ENCODE assay signal across 14 cellular contexts in genomic region chr12:3150820-3151590, GRCh38.
A peak's percentile ranks its signal among the peaks of the same experiment; 100 is the strongest.
DNase-seq lines count a peak whose midpoint lies in the region; ATAC-seq and TF ChIP-seq lines count a peak whose summit lies in the region.
"Had no signal": no experiment of that assay in that cellular context is flagged by ENCODE, and none has a peak within 500 bp of the region (broad histone marks: within the 10 kb centered on the region; RNA-seq: fewer than 3 reads in every experiment).

No MANE protein-coding gene starts in this region.

- peak; percentile 74 for DNase-seq in ELF-1 (ENCODE audit: low read depth, low spot score)
- DNase-seq in SK-N-SH = peak; percentile 22
- no peak for DNase-seq in Right ventricle myocardium superior
- peak; percentile 43 for DNase-seq in renal cortical epithelial cell (ENCODE audit: low read depth)
- no peak for DNase-seq in Ammon's horn (ENCODE audit: low spot score)
- DNase-seq: activated CD4-positive, alpha-beta T cell treated with anti-CD3 and anti-CD28 coated beads, Interleukin-2, amount 50 U/mL, for 48 hours; activated naive CD8-positive, alpha-beta T cell treated with anti-CD3 and anti-CD28 coated beads, Interleukin-2, amount 10 ng/mL, durations not matched to agents 7 days and 5 days; gastrocnemius medialis; NCI-H1930; stimulated activated CD4-positive, alpha-beta T cell treated with anti-CD3 and anti-CD28 coated beads, Interleukin-1b, Interleukin-23, amount 100 ng/mL, for 48 hours; substantia nigra had no signal

- intact Hi-C loops in Right ventricle myocardium superior (cut with DNase I) = no loop called here

- ATAC-seq in Right ventricle myocardium superior (ENCODE audit: poor library complexity) (peak; percentile 49), HG02588 (IDR thresholded peaks at IDR 0.05; ENCODE audit: unreplicated experiment) (no peak), GM18907 (IDR thresholded peaks at IDR 0.05; ENCODE audit: unreplicated experiment) (no peak), GM21447 (IDR thresholded peaks at IDR 0.05; ENCODE audit: unreplicated experiment) (no peak)

- no peak overlapping the region for H3K9ac ChIP-seq in SK-N-SH

- TF ChIP-seq CTCF in SK-N-SH (IDR thresholded peaks at IDR 0.05) = no peak

- H3K4me3 ChIP-seq in SK-N-SH (ENCODE audit: low read depth in 2 of 2, low read length in 1 of 2) = no peak overlapping the region
- H3K4me3 ChIP-seq: gastrocnemius medialis had no signal

- H4K20me1 ChIP-seq in SK-N-SH (ENCODE audit: insufficient read depth) = peaks cover 22% of the 10 kb centered on the region; the same call in 1 of the 2 replicates

- TF ChIP-seq EP300 in SK-N-SH (IDR thresholded peaks at IDR 0.05; ENCODE audit: borderline replicate concordance in 1 of 2, low read depth in 1 of 2, low read length in 1 of 2) = no peak

- H3K4me2 ChIP-seq in SK-N-SH = no peak overlapping the region

- no peaks in the 10 kb centered on the region for H3K9me3 ChIP-seq in SK-N-SH
- H3K9me3 ChIP-seq: gastrocnemius medialis had no signal

- H3K79me2 ChIP-seq in SK-N-SH (ENCODE audit: insufficient read depth) = no peaks in the 10 kb centered on the region; the same call in 1 of the 2 replicates

- 90% methylated on average over 14 of the region's 15 CpGs for WGBS in SK-N-SH (ENCODE audit: low lambda C conversion rate)

- no peaks in the 10 kb centered on the region for H3K27me3 ChIP-seq in SK-N-SH (ENCODE audit: insufficient read depth)
- H3K27me3 ChIP-seq: gastrocnemius medialis had no signal

- no peaks in the 10 kb centered on the region for H3F3A ChIP-seq in SK-N-SH (replicated peaks; ENCODE audit: insufficient read depth)

- TF ChIP-seq RAD21 in SK-N-SH (IDR thresholded peaks at IDR 0.05; ENCODE audit: low read length) = no peak

- H3K36me3 ChIP-seq in SK-N-SH (replicated peaks in 1 of 2; ENCODE audit: control insufficient read depth in 1 of 2, insufficient read depth in 2 of 2, low read length in 1 of 2) = no peaks in the 10 kb centered on the region
- H3K36me3 ChIP-seq: gastrocnemius medialis had no signal

- H3K27ac ChIP-seq in SK-N-SH (ENCODE audit: low read depth in 2 of 2, low read length in 1 of 2) = no peak overlapping the region

- CTCF ChIA-PET in SK-N-SH (lab: Yijun Ruan, JAX) = interaction anchor here (0.9 to 4.4 kb wide), 4 partner anchors 18 to 124 kb away, joined by 3 to 40 read pairs (median 4); no protein-coding TSS in a partner anchor

- no peak overlapping the region for H2AFZ ChIP-seq in SK-N-SH (ENCODE audit: low read depth)

- H3K9me2 ChIP-seq in SK-N-SH = no peaks in the 10 kb centered on the region

- POLR2A ChIA-PET in SK-N-SH (lab: Yijun Ruan, JAX) = no interaction called here

- H3K4me1 ChIP-seq in SK-N-SH (ENCODE audit: control insufficient read depth in 1 of 2, insufficient read depth in 2 of 2, low read depth in 1 of 2, low read length in 1 of 2) = peaks cover 7 to 32% of the 10 kb centered on the region in 2 experiments; a peak in 3 of 4 replicates

TF ChIP-seq in SK-N-SH, 30 proteins besides CTCF, POLR2A, EP300 and RAD21:
- TF ChIP-seq TEAD4 (IDR thresholded peaks at IDR 0.05; ENCODE audit: borderline replicate concordance, insufficient read depth) (no peak), IRF3 (IDR thresholded peaks at IDR 0.05; ENCODE audit: low read depth, low read length) (no peak)

Comparison
In these comparisons a context has a peak if more than half of its experiments do, and no peak if none do; other contexts are left out.
1. DNase-seq: peak in ELF-1 (single experiment), SK-N-SH (single experiment) and renal cortical epithelial cell (single experiment); none in Right ventricle myocardium superior (single experiment) and Ammon's horn (single experiment).